In the genomic region with DNA sequence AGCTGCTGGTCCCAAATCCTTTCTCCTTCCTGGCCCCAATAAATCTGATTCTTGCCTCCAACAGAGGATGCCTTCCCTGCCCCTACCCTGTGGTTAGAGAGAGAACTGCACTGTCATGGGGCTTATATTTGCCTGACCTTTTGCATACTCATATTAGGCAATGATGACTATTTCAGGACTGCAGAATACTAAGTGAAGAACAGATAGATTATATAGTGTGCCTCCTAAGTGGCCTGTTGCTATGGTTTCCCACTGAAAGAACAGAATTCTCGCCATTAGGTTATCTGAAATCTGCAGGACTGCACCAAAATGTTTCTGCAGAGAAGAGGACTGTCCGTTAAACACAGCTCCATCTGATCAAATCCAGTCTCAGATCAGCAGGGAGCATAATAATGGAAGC, we compare ENCODE assay signal across 1 cellular context.
TF ChIP-seq lines count a peak whose summit lies in the region.

No MANE protein-coding gene starts in this region.

TF ChIP-seq in GM23338, 12 proteins besides CTCF, POLR2A, EP300 and RAD21 (continued from another document):
- TF ChIP-seq, protein P1, sequence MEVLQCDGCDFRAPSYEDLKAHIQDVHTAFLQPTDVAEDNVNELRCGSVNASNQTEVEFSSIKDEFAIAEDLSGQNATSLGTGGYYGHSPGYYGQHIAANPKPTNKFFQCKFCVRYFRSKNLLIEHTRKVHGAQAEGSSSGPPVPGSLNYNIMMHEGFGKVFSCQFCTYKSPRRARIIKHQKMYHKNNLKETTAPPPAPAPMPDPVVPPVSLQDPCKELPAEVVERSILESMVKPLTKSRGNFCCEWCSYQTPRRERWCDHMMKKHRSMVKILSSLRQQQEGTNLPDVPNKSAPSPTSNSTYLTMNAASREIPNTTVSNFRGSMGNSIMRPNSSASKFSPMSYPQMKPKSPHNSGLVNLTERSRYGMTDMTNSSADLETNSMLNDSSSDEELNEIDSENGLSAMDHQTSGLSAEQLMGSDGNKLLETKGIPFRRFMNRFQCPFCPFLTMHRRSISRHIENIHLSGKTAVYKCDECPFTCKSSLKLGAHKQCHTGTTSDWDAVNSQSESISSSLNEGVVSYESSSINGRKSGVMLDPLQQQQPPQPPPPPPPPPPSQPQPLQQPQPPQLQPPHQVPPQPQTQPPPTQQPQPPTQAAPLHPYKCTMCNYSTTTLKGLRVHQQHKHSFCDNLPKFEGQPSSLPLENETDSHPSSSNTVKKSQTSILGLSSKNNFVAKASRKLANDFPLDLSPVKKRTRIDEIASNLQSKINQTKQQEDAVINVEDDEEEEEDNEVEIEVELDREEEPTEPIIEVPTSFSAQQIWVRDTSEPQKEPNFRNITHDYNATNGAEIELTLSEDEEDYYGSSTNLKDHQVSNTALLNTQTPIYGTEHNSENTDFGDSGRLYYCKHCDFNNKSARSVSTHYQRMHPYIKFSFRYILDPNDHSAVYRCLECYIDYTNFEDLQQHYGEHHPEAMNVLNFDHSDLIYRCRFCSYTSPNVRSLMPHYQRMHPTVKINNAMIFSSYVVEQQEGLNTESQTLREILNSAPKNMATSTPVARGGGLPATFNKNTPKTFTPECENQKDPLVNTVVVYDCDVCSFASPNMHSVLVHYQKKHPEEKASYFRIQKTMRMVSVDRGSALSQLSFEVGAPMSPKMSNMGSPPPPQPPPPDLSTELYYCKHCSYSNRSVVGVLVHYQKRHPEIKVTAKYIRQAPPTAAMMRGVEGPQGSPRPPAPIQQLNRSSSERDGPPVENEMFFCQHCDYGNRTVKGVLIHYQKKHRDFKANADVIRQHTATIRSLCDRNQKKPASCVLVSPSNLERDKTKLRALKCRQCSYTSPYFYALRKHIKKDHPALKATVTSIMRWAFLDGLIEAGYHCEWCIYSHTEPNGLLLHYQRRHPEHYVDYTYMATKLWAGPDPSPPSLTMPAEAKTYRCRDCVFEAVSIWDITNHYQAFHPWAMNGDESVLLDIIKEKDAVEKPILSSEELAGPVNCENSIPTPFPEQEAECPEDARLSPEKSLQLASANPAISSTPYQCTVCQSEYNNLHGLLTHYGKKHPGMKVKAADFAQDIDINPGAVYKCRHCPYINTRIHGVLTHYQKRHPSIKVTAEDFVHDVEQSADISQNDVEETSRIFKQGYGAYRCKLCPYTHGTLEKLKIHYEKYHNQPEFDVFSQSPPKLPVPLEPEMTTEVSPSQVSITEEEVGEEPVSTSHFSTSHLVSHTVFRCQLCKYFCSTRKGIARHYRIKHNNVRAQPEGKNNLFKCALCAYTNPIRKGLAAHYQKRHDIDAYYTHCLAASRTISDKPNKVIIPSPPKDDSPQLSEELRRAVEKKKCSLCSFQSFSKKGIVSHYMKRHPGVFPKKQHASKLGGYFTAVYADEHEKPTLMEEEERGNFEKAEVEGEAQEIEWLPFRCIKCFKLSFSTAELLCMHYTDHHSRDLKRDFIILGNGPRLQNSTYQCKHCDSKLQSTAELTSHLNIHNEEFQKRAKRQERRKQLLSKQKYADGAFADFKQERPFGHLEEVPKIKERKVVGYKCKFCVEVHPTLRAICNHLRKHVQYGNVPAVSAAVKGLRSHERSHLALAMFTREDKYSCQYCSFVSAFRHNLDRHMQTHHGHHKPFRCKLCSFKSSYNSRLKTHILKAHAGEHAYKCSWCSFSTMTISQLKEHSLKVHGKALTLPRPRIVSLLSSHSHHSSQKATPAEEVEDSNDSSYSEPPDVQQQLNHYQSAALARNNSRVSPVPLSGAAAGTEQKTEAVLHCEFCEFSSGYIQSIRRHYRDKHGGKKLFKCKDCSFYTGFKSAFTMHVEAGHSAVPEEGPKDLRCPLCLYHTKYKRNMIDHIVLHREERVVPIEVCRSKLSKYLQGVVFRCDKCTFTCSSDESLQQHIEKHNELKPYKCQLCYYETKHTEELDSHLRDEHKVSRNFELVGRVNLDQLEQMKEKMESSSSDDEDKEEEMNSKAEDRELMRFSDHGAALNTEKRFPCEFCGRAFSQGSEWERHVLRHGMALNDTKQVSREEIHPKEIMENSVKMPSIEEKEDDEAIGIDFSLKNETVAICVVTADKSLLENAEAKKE (CRISPR knock-in tag; IDR thresholded peaks at IDR 0.05) = no peak
- TF ChIP-seq ZNF331 (CRISPR knock-in tag; IDR thresholded peaks at IDR 0.05; ENCODE audit: low read depth) (no peak), EZH2phosphoT487 (IDR thresholded peaks at IDR 0.05; ENCODE audit: unreplicated experiment) (no peak), EZH2 (IDR thresholded peaks at IDR 0.05; ENCODE audit: low read depth, unreplicated experiment) (no peak), NANOG (IDR thresholded peaks at IDR 0.05; ENCODE audit: borderline replicate concordance) (no peak)
- TF ChIP-seq, protein P2, sequence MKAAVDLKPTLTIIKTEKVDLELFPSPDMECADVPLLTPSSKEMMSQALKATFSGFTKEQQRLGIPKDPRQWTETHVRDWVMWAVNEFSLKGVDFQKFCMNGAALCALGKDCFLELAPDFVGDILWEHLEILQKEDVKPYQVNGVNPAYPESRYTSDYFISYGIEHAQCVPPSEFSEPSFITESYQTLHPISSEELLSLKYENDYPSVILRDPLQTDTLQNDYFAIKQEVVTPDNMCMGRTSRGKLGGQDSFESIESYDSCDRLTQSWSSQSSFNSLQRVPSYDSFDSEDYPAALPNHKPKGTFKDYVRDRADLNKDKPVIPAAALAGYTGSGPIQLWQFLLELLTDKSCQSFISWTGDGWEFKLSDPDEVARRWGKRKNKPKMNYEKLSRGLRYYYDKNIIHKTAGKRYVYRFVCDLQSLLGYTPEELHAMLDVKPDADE (IDR thresholded peaks at IDR 0.05) = no peak
- TF ChIP-seq, protein P3, sequence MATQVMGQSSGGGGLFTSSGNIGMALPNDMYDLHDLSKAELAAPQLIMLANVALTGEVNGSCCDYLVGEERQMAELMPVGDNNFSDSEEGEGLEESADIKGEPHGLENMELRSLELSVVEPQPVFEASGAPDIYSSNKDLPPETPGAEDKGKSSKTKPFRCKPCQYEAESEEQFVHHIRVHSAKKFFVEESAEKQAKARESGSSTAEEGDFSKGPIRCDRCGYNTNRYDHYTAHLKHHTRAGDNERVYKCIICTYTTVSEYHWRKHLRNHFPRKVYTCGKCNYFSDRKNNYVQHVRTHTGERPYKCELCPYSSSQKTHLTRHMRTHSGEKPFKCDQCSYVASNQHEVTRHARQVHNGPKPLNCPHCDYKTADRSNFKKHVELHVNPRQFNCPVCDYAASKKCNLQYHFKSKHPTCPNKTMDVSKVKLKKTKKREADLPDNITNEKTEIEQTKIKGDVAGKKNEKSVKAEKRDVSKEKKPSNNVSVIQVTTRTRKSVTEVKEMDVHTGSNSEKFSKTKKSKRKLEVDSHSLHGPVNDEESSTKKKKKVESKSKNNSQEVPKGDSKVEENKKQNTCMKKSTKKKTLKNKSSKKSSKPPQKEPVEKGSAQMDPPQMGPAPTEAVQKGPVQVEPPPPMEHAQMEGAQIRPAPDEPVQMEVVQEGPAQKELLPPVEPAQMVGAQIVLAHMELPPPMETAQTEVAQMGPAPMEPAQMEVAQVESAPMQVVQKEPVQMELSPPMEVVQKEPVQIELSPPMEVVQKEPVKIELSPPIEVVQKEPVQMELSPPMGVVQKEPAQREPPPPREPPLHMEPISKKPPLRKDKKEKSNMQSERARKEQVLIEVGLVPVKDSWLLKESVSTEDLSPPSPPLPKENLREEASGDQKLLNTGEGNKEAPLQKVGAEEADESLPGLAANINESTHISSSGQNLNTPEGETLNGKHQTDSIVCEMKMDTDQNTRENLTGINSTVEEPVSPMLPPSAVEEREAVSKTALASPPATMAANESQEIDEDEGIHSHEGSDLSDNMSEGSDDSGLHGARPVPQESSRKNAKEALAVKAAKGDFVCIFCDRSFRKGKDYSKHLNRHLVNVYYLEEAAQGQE (IDR thresholded peaks at IDR 0.05; ENCODE audit: unreplicated experiment) = no peak
